Comparison of ENCODE assay signal across 15 cellular contexts in genomic region chr22:35728639-35729308, GRCh38. TPM values are rescaled to one million over a fixed set of nuclear protein-coding genes. Genes with fewer than 3 reads are reported as not detected.
A peak's percentile ranks its signal among the peaks of the same experiment; 100 is the strongest.
DNase-seq lines count a peak whose midpoint lies in the region; ATAC-seq, FAIRE-seq and TF ChIP-seq lines count a peak whose summit lies in the region.
"Had no signal": no experiment of that assay in that cellular context is flagged by ENCODE, and none has a peak within 500 bp of the region (broad histone marks: within the 10 kb centered on the region; RNA-seq: fewer than 3 reads in every experiment).

No MANE protein-coding gene starts in this region.

- H3K27ac Mint-ChIP-seq in immature natural killer cell = no peak overlapping the region

- no peaks in the 10 kb centered on the region for H3K9me3 Mint-ChIP-seq in immature natural killer cell

- H3K4me3 ChIP-seq in RWPE2 (ENCODE audit: severe bottlenecking) (no peak overlapping the region), mucosa of descending colon (no peak overlapping the region)
- H3K4me3 ChIP-seq: SJSA1 had no signal

- no peaks in the 10 kb centered on the region for H3K9me3 ChIP-seq in RWPE2 (ENCODE audit: severe bottlenecking)
- H3K9me3 ChIP-seq in mucosa of descending colon = no peaks in the 10 kb centered on the region
- H3K9me3 ChIP-seq: SJSA1 had no signal

- peaks cover 0 to 3% of the 10 kb centered on the region in 2 donors for H3K4me1 Mint-ChIP-seq in immature natural killer cell

- peaks cover 0 to 7% (median 2%) of the 10 kb centered on the region in 3 donors for H3K27me3 Mint-ChIP-seq in immature natural killer cell (ENCODE audit: low read depth in 3 of 3)

- no peak overlapping the region for H3K4me3 Mint-ChIP-seq in immature natural killer cell

- no peaks in the 10 kb centered on the region for H3K27me3 ChIP-seq in RWPE2 (ENCODE audit: insufficient read depth, poor library complexity, severe bottlenecking)
- H3K27me3 ChIP-seq: SJSA1 had no signal

- H3K36me3 Mint-ChIP-seq in immature natural killer cell = no peaks in the 10 kb centered on the region

- intact Hi-C loops in mucosa of descending colon (cut with DNase I, micrococcal nuclease) = no loop called here

- peak; percentile 58; the same call in 2 of the 3 replicates for ATAC-seq in RWPE2 (ENCODE audit: low read depth)
- peak; percentile 96 for ATAC-seq in mucosa of descending colon

- H3K4me1 ChIP-seq in RWPE2 (ENCODE audit: insufficient read depth, poor library complexity, severe bottlenecking) = no peaks in the 10 kb centered on the region
- peaks cover 5% of the 10 kb centered on the region for H3K4me1 ChIP-seq in mucosa of descending colon (ENCODE audit: low read depth)
- H3K4me1 ChIP-seq: SJSA1 had no signal

- DNase-seq in DMS79 treated with DMSO at 0.1 percent for 48 hours (lab: John Stamatoyannopoulos, UW) (peak; percentile 19), DMS79 (lab: John Stamatoyannopoulos, UW) (no peak), NCI-H2081 (lab: John Stamatoyannopoulos, UW) (peak; percentile 78 to 89), RWPE2 (ENCODE audit: low spot score) (no peak), mucosa of descending colon (peak; percentile 86 to 88 (median 87)), frontal cortex (ENCODE audit: low spot score in 2 of 2) (no peak), immature natural killer cell (no peak)
- DNase-seq in activated CD8-positive, alpha-beta memory T cell treated with anti-CD3 and anti-CD28 coated beads, Interleukin-2, amount 50 U/mL, for 48 hours = no peak
- DNase-seq: activated gamma-delta T cell treated with Interleukin-2 at 50 U/mL for 16 hours, NCI-H226, nucleus accumbens had no signal

- no peak for FAIRE-seq in frontal cortex (lab: Jason Lieb, UNC)
- FAIRE-seq: H1 had no signal

- no peak for TF ChIP-seq CTCF in RWPE2 (IDR thresholded peaks at IDR 0.05; ENCODE audit: poor library complexity, severe bottlenecking)
- no peak for TF ChIP-seq CTCF in mucosa of descending colon (IDR thresholded peaks at IDR 0.05)

- peak overlapping the region; percentile 14 for H3K27ac ChIP-seq in RWPE2 (ENCODE audit: poor library complexity, severe bottlenecking)
- H3K27ac ChIP-seq: 22Rv1, SJSA1 had no signal

- no peaks in the 10 kb centered on the region for H3K36me3 ChIP-seq in RWPE2 (ENCODE audit: low read depth)
- no peaks in the 10 kb centered on the region for H3K36me3 ChIP-seq in mucosa of descending colon (ENCODE audit: low read depth)
- H3K36me3 ChIP-seq: SJSA1 had no signal

RNA-seq across cellular contexts. Expression of gene APOL5, which starts 11.1 kb away (rescaled TPM):
- total RNA-seq in mucosa of descending colon = not detected
- not detected for total RNA-seq in frontal cortex
- not detected for polyA plus RNA-seq in immature natural killer cell
- total RNA-seq: H1, mesenteric fat pad, SJSA1 had no signal
- polyA plus RNA-seq: H1 had no signal

Comparison
In these comparisons a context has a peak if more than half of its experiments do, and no peak if none do; other contexts are left out.
1. DNase-seq: peak in DMS79 treated with DMSO at 0.1 percent for 48 hours (single experiment), NCI-H2081 (2 of 2) and mucosa of descending colon (3 of 3); none in DMS79 (single experiment), RWPE2 (single experiment), frontal cortex (0 of 2), immature natural killer cell (0 of 3) and activated CD8-positive, alpha-beta memory T cell treated with anti-CD3 and anti-CD28 coated beads, Interleukin-2, amount 50 U/mL, for 48 hours (single experiment).